8 cellular contexts compared by ENCODE assay signal in genomic region chr15:66700802-66701421, GRCh38. TPM values are rescaled to one million over a fixed set of nuclear protein-coding genes. Genes with fewer than 3 reads are reported as not detected.
A peak's percentile ranks its signal among the peaks of the same experiment; 100 is the strongest.
DNase-seq lines count a peak whose midpoint lies in the region; ATAC-seq and TF ChIP-seq lines count a peak whose summit lies in the region.

No MANE protein-coding gene starts in this region.

- H3K4me3 ChIP-seq in Caco-2 (ENCODE audit: low read depth, low read length): peak overlapping the region; percentile 74
- H3K4me3 ChIP-seq in fibroblast of mammary gland (ENCODE audit: control insufficient read depth, low read depth, low read length): peak overlapping the region; percentile 55

- peaks cover 13% of the 10 kb centered on the region for H3K4me1 ChIP-seq in Caco-2

- H3K4me3 Mint-ChIP-seq in Caco-2 (ENCODE audit: unreplicated experiment) (peak overlapping the region; percentile 91), natural killer cell (peak overlapping the region; percentile 96)
- peak overlapping the region; percentile 85 for H3K4me3 Mint-ChIP-seq in activated T-helper 1 cell treated with anti-CD3 and anti-CD28 coated beads, Interleukin-12 subunit alpha, Interleukin-12 subunit beta, Interleukin-2, Interleukin-4 antibody, amounts not matched to agents 30 ng/mL and 10 ng/mL and 1 ng/mL, durations not matched to agents 14 hours and 24 hours and 36 hours
- peak overlapping the region; percentile 84 to 88 for H3K4me3 Mint-ChIP-seq in stimulated activated naive B cell treated with anti-CD40 and anti-IgM and Interleukin-4, amounts not matched to agents 10 μg/mL and 1 μg/mL and 100 μg/mL, for 72 hours

- TF ChIP-seq CTCF in Caco-2 (IDR thresholded peaks at IDR 0.05; ENCODE audit: insufficient read depth in 1 of 2, low read depth in 1 of 2, low read length in 1 of 2, severe bottlenecking in 1 of 2, unreplicated experiment in 1 of 2): no peak
- no peak for TF ChIP-seq CTCF in fibroblast of mammary gland (conservative IDR thresholded peaks at IDR 0.05; ENCODE audit: control insufficient read depth, insufficient read depth, low read depth, low read length)
- TF ChIP-seq CTCF in natural killer cell (IDR thresholded peaks at IDR 0.05): no peak

- H3K27me3 ChIP-seq in Caco-2 (replicated peaks; ENCODE audit: control insufficient read depth, insufficient read depth, low read length): no peaks in the 10 kb centered on the region

- H3K4me1 Mint-ChIP-seq in Caco-2 (ENCODE audit: low read depth, unreplicated experiment): peaks cover 24% of the 10 kb centered on the region
- H3K4me1 Mint-ChIP-seq in activated T-helper 1 cell treated with anti-CD3 and anti-CD28 coated beads, Interleukin-12 subunit alpha, Interleukin-12 subunit beta, Interleukin-2, Interleukin-4 antibody, amounts not matched to agents 30 ng/mL and 10 ng/mL and 1 ng/mL, durations not matched to agents 14 hours and 24 hours and 36 hours (ENCODE audit: low read depth): peaks cover 16% of the 10 kb centered on the region
- peaks cover 6 to 29% of the 10 kb centered on the region in 2 donors for H3K4me1 Mint-ChIP-seq in natural killer cell
- H3K4me1 Mint-ChIP-seq in stimulated activated naive B cell treated with anti-CD40 and anti-IgM and Interleukin-4, amounts not matched to agents 10 μg/mL and 1 μg/mL and 100 μg/mL, for 72 hours: peaks cover 11 to 24% of the 10 kb centered on the region in 2 donors

- H3K27me3 Mint-ChIP-seq in Caco-2 (ENCODE audit: insufficient read depth, unreplicated experiment) (no peaks in the 10 kb centered on the region), natural killer cell (ENCODE audit: low read depth in 2 of 2) (peaks cover 18 to 21% of the 10 kb centered on the region in 2 donors)
- H3K27me3 Mint-ChIP-seq in activated T-helper 1 cell treated with anti-CD3 and anti-CD28 coated beads, Interleukin-12 subunit alpha, Interleukin-12 subunit beta, Interleukin-2, Interleukin-4 antibody, amounts not matched to agents 30 ng/mL and 10 ng/mL and 1 ng/mL, durations not matched to agents 14 hours and 24 hours and 36 hours (ENCODE audit: insufficient read depth): peaks cover 21% of the 10 kb centered on the region
- H3K27me3 Mint-ChIP-seq in stimulated activated naive B cell treated with anti-CD40 and anti-IgM and Interleukin-4, amounts not matched to agents 10 μg/mL and 1 μg/mL and 100 μg/mL, for 72 hours: peaks cover 25 to 33% of the 10 kb centered on the region in 2 donors

- CTCF ChIA-PET in Caco-2 (lab: Charles Lee): interaction anchor here (0.6 to 2.9 kb wide), 5 partner anchors 15 to 151 kb away, joined by 3 to 15 read pairs (median 4); no protein-coding TSS in a partner anchor

- intact Hi-C loops in Caco-2 (cut with micrococcal nuclease; ENCODE audit: unreplicated experiment) (loop anchor here (5.0 kb wide), 1 partner anchor 151 kb away; no protein-coding TSS in a partner anchor), natural killer cell (cut with micrococcal nuclease) (no loop called here)
- intact Hi-C loops in activated T-helper 1 cell treated with anti-CD3 and anti-CD28 coated beads, Interleukin-12 subunit alpha, Interleukin-12 subunit beta, Interleukin-2, Interleukin-4 antibody, amounts not matched to agents 30 ng/mL and 10 ng/mL and 1 ng/mL, durations not matched to agents 14 hours and 24 hours and 36 hours (cut with micrococcal nuclease): loop anchor here (1.0 to 10.0 kb wide), 8 partner anchors 46 to 1351 kb away; partner anchors contain the start of genes DIS3L, MAP2K5, PIAS1 and SNAPC5

- peaks cover 7% of the 10 kb centered on the region for H3K36me3 Mint-ChIP-seq in Caco-2 (ENCODE audit: insufficient read depth, unreplicated experiment)
- H3K36me3 Mint-ChIP-seq in activated T-helper 1 cell treated with anti-CD3 and anti-CD28 coated beads, Interleukin-12 subunit alpha, Interleukin-12 subunit beta, Interleukin-2, Interleukin-4 antibody, amounts not matched to agents 30 ng/mL and 10 ng/mL and 1 ng/mL, durations not matched to agents 14 hours and 24 hours and 36 hours (ENCODE audit: low read depth): no peaks in the 10 kb centered on the region
- no peaks in the 10 kb centered on the region for H3K36me3 Mint-ChIP-seq in natural killer cell
- peaks cover 0 to 1% of the 10 kb centered on the region in 2 donors for H3K36me3 Mint-ChIP-seq in stimulated activated naive B cell treated with anti-CD40 and anti-IgM and Interleukin-4, amounts not matched to agents 10 μg/mL and 1 μg/mL and 100 μg/mL, for 72 hours

- H3K9me3 ChIP-seq in Caco-2: no peaks in the 10 kb centered on the region

- H3K36me3 ChIP-seq in Caco-2 (ENCODE audit: control insufficient read depth, insufficient read depth, low read length): no peaks in the 10 kb centered on the region

- no TSS peak for BruUV-seq in Caco-2 (replicated peaks; lab: Mats Ljungman, UMichigan)

- no peak overlapping the region for H3K27ac Mint-ChIP-seq in Caco-2 (ENCODE audit: unreplicated experiment)
- peak overlapping the region; percentile 61 for H3K27ac Mint-ChIP-seq in activated T-helper 1 cell treated with anti-CD3 and anti-CD28 coated beads, Interleukin-12 subunit alpha, Interleukin-12 subunit beta, Interleukin-2, Interleukin-4 antibody, amounts not matched to agents 30 ng/mL and 10 ng/mL and 1 ng/mL, durations not matched to agents 14 hours and 24 hours and 36 hours
- no peak overlapping the region for H3K27ac Mint-ChIP-seq in natural killer cell
- no peak overlapping the region for H3K27ac Mint-ChIP-seq in stimulated activated naive B cell treated with anti-CD40 and anti-IgM and Interleukin-4, amounts not matched to agents 10 μg/mL and 1 μg/mL and 100 μg/mL, for 72 hours

- POLR2A ChIA-PET in Caco-2 (lab: Charles Lee): interaction anchor here (0.7 to 1.1 kb wide), 3 partner anchors 70 to 103 kb away, joined by 3 read pairs; no protein-coding TSS in a partner anchor

- DNase-seq in Caco-2: peak; percentile 96 to 98
- peak; percentile 93 for DNase-seq in KG1 (lab: John Stamatoyannopoulos, UW)
- peak; percentile 94 for DNase-seq in RKO (ENCODE audit: low spot score)
- DNase-seq in activated T-helper 1 cell treated with anti-CD3 and anti-CD28 coated beads, Interleukin-12 subunit alpha, Interleukin-12 subunit beta, Interleukin-2, Interleukin-4 antibody, amounts not matched to agents 30 ng/mL and 10 ng/mL and 1 ng/mL, durations not matched to agents 14 hours and 24 hours and 36 hours (ENCODE audit: low spot score): peak; percentile 85
- peak; percentile 88 for DNase-seq in fibroblast of mammary gland (ENCODE audit: low read depth)
- DNase-seq in natural killer cell: peak; percentile 78
- peak; percentile 67 for DNase-seq in stimulated activated naive B cell treated with anti-CD40 and anti-IgM and Interleukin-4, amounts not matched to agents 10 μg/mL and 1 μg/mL and 100 μg/mL, for 72 hours

- peak; percentile 55 for ATAC-seq in GM21515 (IDR thresholded peaks at IDR 0.05; ENCODE audit: unreplicated experiment)
- ATAC-seq in natural killer cell: peak; percentile 84 to 93 (median 87)
- ATAC-seq in stimulated activated naive B cell treated with anti-CD40 and anti-IgM and Interleukin-4, amounts not matched to agents 10 μg/mL and 1 μg/mL and 100 μg/mL, for 72 hours (replicated peaks): peak; percentile 78 to 87

- H3K9me3 Mint-ChIP-seq in Caco-2 (ENCODE audit: unreplicated experiment) (no peaks in the 10 kb centered on the region), natural killer cell (no peaks in the 10 kb centered on the region)
- H3K9me3 Mint-ChIP-seq in activated T-helper 1 cell treated with anti-CD3 and anti-CD28 coated beads, Interleukin-12 subunit alpha, Interleukin-12 subunit beta, Interleukin-2, Interleukin-4 antibody, amounts not matched to agents 30 ng/mL and 10 ng/mL and 1 ng/mL, durations not matched to agents 14 hours and 24 hours and 36 hours: no peaks in the 10 kb centered on the region
- H3K9me3 Mint-ChIP-seq in stimulated activated naive B cell treated with anti-CD40 and anti-IgM and Interleukin-4, amounts not matched to agents 10 μg/mL and 1 μg/mL and 100 μg/mL, for 72 hours: no peaks in the 10 kb centered on the region

RNA-seq across cellular contexts. Expression of gene SMAD6, which starts 1.1 kb away (rescaled TPM):
- 8.9 and 10.5 TPM in 2 replicates for total RNA-seq in Caco-2 (2022)
- total RNA-seq in activated T-helper 1 cell treated with anti-CD3 and anti-CD28 coated beads, Interleukin-12 subunit alpha, Interleukin-12 subunit beta, Interleukin-2, Interleukin-4 antibody, amounts not matched to agents 30 ng/mL and 10 ng/mL and 1 ng/mL, durations not matched to agents 14 hours and 24 hours and 36 hours: 0.34 and 0.83 TPM in 2 replicates
- under 1 TPM; 0.07 to 0.38 (median 0.09) TPM for total RNA-seq in natural killer cell

Comparison
In these comparisons a context has a peak if more than half of its experiments do, and no peak if none do; other contexts are left out.
1. Peak in every context shown above with its lines: DNase-seq, ATAC-seq and H3K4me3 ChIP-seq.